In genomic region chrX:46838974-46839480, GRCh38 we compare ENCODE assay signal across 2 cellular contexts.
TF ChIP-seq lines count a peak whose summit lies in the region.

No MANE protein-coding gene starts in this region.

TF ChIP-seq in IMR-90, 13 proteins besides CTCF, POLR2A, EP300 and RAD21:
- TF ChIP-seq CHD1 (IDR thresholded peaks at IDR 0.05; ENCODE audit: low read depth, low read length) (no peak), CEBPB (IDR thresholded peaks at IDR 0.05; ENCODE audit: low read depth, low read length) (no peak), MXI1 (IDR thresholded peaks at IDR 0.05; ENCODE audit: borderline replicate concordance, low read depth, low read length) (no peak), FOS (IDR thresholded peaks at IDR 0.05; ENCODE audit: low read depth, low read length) (no peak; the same call in 1 of the 2 replicates), MAFK (IDR thresholded peaks at IDR 0.05; ENCODE audit: low read depth, low read length) (no peak), RFX5 (IDR thresholded peaks at IDR 0.05; ENCODE audit: low read depth, low read length) (no peak), RCOR1 (IDR thresholded peaks at IDR 0.05; ENCODE audit: insufficient replicate concordance, low read length) (no peak), SMC3 (IDR thresholded peaks at IDR 0.05; ENCODE audit: low read depth, low read length) (no peak), NFE2L2 (IDR thresholded peaks at IDR 0.05; ENCODE audit: low read depth, low read length) (no peak), MAZ (IDR thresholded peaks at IDR 0.05; ENCODE audit: borderline replicate concordance, low read depth, low read length) (no peak), ELK1 (IDR thresholded peaks at IDR 0.05; ENCODE audit: borderline replicate concordance, low read depth, low read length) (no peak), BHLHE40 (IDR thresholded peaks at IDR 0.05; ENCODE audit: low read depth, low read length) (no peak), USF2 (IDR thresholded peaks at IDR 0.05; ENCODE audit: low read depth, low read length) (no peak)

TF ChIP-seq in GM12878, 131 proteins besides CTCF, POLR2A, EP300 and RAD21:
- TF ChIP-seq CBFB (IDR thresholded peaks at IDR 0.05; ENCODE audit: low read depth), result no peak
- no peak for TF ChIP-seq NR2C2 (IDR thresholded peaks at IDR 0.05; ENCODE audit: borderline replicate concordance, control insufficient read depth, insufficient read length, low read depth)
- TF ChIP-seq POU2F2 (IDR thresholded peaks at IDR 0.05; ENCODE audit: borderline replicate concordance, low read depth, low read length), result no peak
- no peak for TF ChIP-seq E2F8 (IDR thresholded peaks at IDR 0.05; ENCODE audit: low read depth, partially characterized antibody)
- no peak for TF ChIP-seq MEF2B (IDR thresholded peaks at IDR 0.05; ENCODE audit: partially characterized antibody, poor library complexity, severe bottlenecking)
- TF ChIP-seq ESRRA (IDR thresholded peaks at IDR 0.05; ENCODE audit: low read length), result no peak
- no peak for TF ChIP-seq BRCA1 (IDR thresholded peaks at IDR 0.05; ENCODE audit: low read depth, low read length)
- no peak for TF ChIP-seq CEBPB (IDR thresholded peaks at IDR 0.05; ENCODE audit: borderline replicate concordance in 1 of 2, low read depth in 2 of 2, low read length in 2 of 2)
- TF ChIP-seq NKRF (conservative IDR thresholded peaks at IDR 0.05), result no peak
- TF ChIP-seq BMI1 (IDR thresholded peaks at IDR 0.05; ENCODE audit: borderline replicate concordance), result no peak
- no peak for TF ChIP-seq SIX5 (IDR thresholded peaks at IDR 0.05; ENCODE audit: low read depth, low read length, severe bottlenecking)
- no peak for TF ChIP-seq RBBP5 (conservative IDR thresholded peaks at IDR 0.05)
- TF ChIP-seq HDAC6 (IDR thresholded peaks at IDR 0.05; ENCODE audit: unreplicated experiment), result no peak
- TF ChIP-seq PAX8 (IDR thresholded peaks at IDR 0.05), result no peak
- TF ChIP-seq RAD51 (IDR thresholded peaks at IDR 0.05), result no peak
